8 cellular contexts compared by ENCODE assay signal in genomic region chr20:62062661-62063600, GRCh38. TPM values are rescaled to one million over a fixed set of nuclear protein-coding genes. Genes with fewer than 3 reads are reported as not detected.
DNase-seq lines count a peak whose midpoint lies in the region; ATAC-seq and TF ChIP-seq lines count a peak whose summit lies in the region.

No MANE protein-coding gene starts in this region.

- H3K4me1 ChIP-seq in CD4-positive, CD25-positive, alpha-beta regulatory T cell (ENCODE audit: control insufficient read depth, insufficient read depth, low read length, poor library complexity, severe bottlenecking): peaks cover 50% of the 10 kb centered on the region
- H3K4me1 ChIP-seq in KMS-11 (ENCODE audit: low read depth, poor library complexity, severe bottlenecking): peaks cover 22% of the 10 kb centered on the region
- peaks cover 35% of the 10 kb centered on the region for H3K4me1 ChIP-seq in neuron (ENCODE audit: insufficient read depth, low read length)

- DNase-seq in CD4-positive, CD25-positive, alpha-beta regulatory T cell: no peak
- no peak for DNase-seq in central memory CD8-positive, alpha-beta T cell (ENCODE audit: low spot score in 2 of 2)
- no peak for DNase-seq in SW480 (ENCODE audit: low spot score)

- no peak overlapping the region for H3K4me3 ChIP-seq in CD4-positive, CD25-positive, alpha-beta regulatory T cell (ENCODE audit: low read depth, low read length)
- H3K4me3 ChIP-seq in KMS-11 (IDR thresholded peaks at IDR 0.05; ENCODE audit: insufficient read depth, low read depth, low read length): no peak overlapping the region
- H3K4me3 ChIP-seq in neuron (ENCODE audit: low read length): peak overlapping the region; percentile 13

- no peak for ATAC-seq in CD4-positive, CD25-positive, alpha-beta regulatory T cell (ENCODE audit: low read depth in 2 of 2)
- ATAC-seq in central memory CD8-positive, alpha-beta T cell (replicated peaks; ENCODE audit: extremely low read depth, poor library complexity, severe bottlenecking): no peak
- ATAC-seq in GM21825 (IDR thresholded peaks at IDR 0.05; ENCODE audit: unreplicated experiment) (no peak), HG02798 (IDR thresholded peaks at IDR 0.05; ENCODE audit: poor library complexity, unreplicated experiment) (no peak), HG03521 (IDR thresholded peaks at IDR 0.05; ENCODE audit: unreplicated experiment) (no peak)

- no peaks in the 10 kb centered on the region for H3K36me3 ChIP-seq in CD4-positive, CD25-positive, alpha-beta regulatory T cell (ENCODE audit: control insufficient read depth, insufficient read depth, low read length)
- H3K36me3 ChIP-seq in KMS-11 (ENCODE audit: insufficient read depth) (no peaks in the 10 kb centered on the region), neuron (ENCODE audit: insufficient read depth, low read length) (peaks cover 8% of the 10 kb centered on the region)

- H3K79me2 ChIP-seq in KMS-11 (ENCODE audit: insufficient read depth, low read depth): peaks cover 56% of the 10 kb centered on the region

- H3K9me3 ChIP-seq in CD4-positive, CD25-positive, alpha-beta regulatory T cell (ENCODE audit: control insufficient read depth in 2 of 2, low read length in 2 of 2): no peaks in the 10 kb centered on the region
- H3K9me3 ChIP-seq in neuron (ENCODE audit: low read length): peaks cover 1% of the 10 kb centered on the region

- H3K4me2 ChIP-seq in KMS-11: peak overlapping the region; percentile 13; the same call in 1 of the 2 replicates

- no peak for TF ChIP-seq CTCF in KMS-11 (conservative IDR thresholded peaks at IDR 0.05; ENCODE audit: low read depth, low read length)

- no peak overlapping the region for H3K27ac ChIP-seq in CD4-positive, CD25-positive, alpha-beta regulatory T cell (ENCODE audit: insufficient read depth, low read length, poor library complexity, severe bottlenecking)
- no peak overlapping the region for H3K27ac ChIP-seq in KMS-11

- H3K27ac Mint-ChIP-seq in CD4-positive, CD25-positive, alpha-beta regulatory T cell: peak overlapping the region; percentile 7 to 86 (median 82)
- H3K27ac Mint-ChIP-seq in central memory CD8-positive, alpha-beta T cell (ENCODE audit: low read depth): peak overlapping the region; percentile 78

- H3K9ac ChIP-seq in KMS-11: no peak overlapping the region

- no peaks in the 10 kb centered on the region for H3K36me3 Mint-ChIP-seq in CD4-positive, CD25-positive, alpha-beta regulatory T cell
- peaks cover 21% of the 10 kb centered on the region for H3K36me3 Mint-ChIP-seq in central memory CD8-positive, alpha-beta T cell (ENCODE audit: insufficient read depth)

- H3K27me3 ChIP-seq in CD4-positive, CD25-positive, alpha-beta regulatory T cell (ENCODE audit: control insufficient read depth, insufficient read depth, low read length): no peaks in the 10 kb centered on the region
- no peaks in the 10 kb centered on the region for H3K27me3 ChIP-seq in KMS-11 (ENCODE audit: insufficient read depth, low read depth)
- H3K27me3 ChIP-seq in neuron (ENCODE audit: insufficient read depth, low read length): no peaks in the 10 kb centered on the region

- H3K27me3 Mint-ChIP-seq in CD4-positive, CD25-positive, alpha-beta regulatory T cell: peaks cover 7% of the 10 kb centered on the region
- H3K27me3 Mint-ChIP-seq in central memory CD8-positive, alpha-beta T cell: no peaks in the 10 kb centered on the region

- H3K4me1 Mint-ChIP-seq in CD4-positive, CD25-positive, alpha-beta regulatory T cell: peaks cover 15 to 70% (median 47%) of the 10 kb centered on the region in 4 donors
- peaks cover 66% of the 10 kb centered on the region for H3K4me1 Mint-ChIP-seq in central memory CD8-positive, alpha-beta T cell

- no peak overlapping the region for H2AFZ ChIP-seq in KMS-11 (ENCODE audit: low read depth)
- H2AFZ ChIP-seq in neuron (ENCODE audit: low read depth, low read length): no peak overlapping the region

- peak overlapping the region; percentile 72 to 90 (median 84) for H3K4me3 Mint-ChIP-seq in CD4-positive, CD25-positive, alpha-beta regulatory T cell
- peak overlapping the region; percentile 71 for H3K4me3 Mint-ChIP-seq in central memory CD8-positive, alpha-beta T cell

- no peaks in the 10 kb centered on the region for H3K9me3 Mint-ChIP-seq in CD4-positive, CD25-positive, alpha-beta regulatory T cell
- H3K9me3 Mint-ChIP-seq in central memory CD8-positive, alpha-beta T cell: no peaks in the 10 kb centered on the region

- peaks cover 15% of the 10 kb centered on the region for H4K20me1 ChIP-seq in KMS-11 (ENCODE audit: insufficient read depth)

RNA-seq across cellular contexts. Expression of gene TAF4, which starts 2.8 kb away (rescaled TPM):
- total RNA-seq in CD4-positive, CD25-positive, alpha-beta regulatory T cell: 20.4 TPM
- polyA plus RNA-seq in CD4-positive, CD25-positive, alpha-beta regulatory T cell: 1 to 10 TPM in 1 of 4 donors, under 1 TPM in 3; 0.76 to 2.6 (median 0.87) TPM

RNA-seq across cellular contexts. Expression of gene LSM14B, which starts 59.3 kb away (rescaled TPM):
- total RNA-seq in CD4-positive, CD25-positive, alpha-beta regulatory T cell: 33.7 TPM
- 1 to 10 TPM in 2 of 4 donors, under 1 TPM in 2; 0.65 to 1.9 (median 1.0) TPM for polyA plus RNA-seq in CD4-positive, CD25-positive, alpha-beta regulatory T cell
